In genomic region chr17:29131814-29132682, GRCh38 we compare ENCODE assay signal across 10 cellular contexts. TPM values are rescaled to one million over a fixed set of nuclear protein-coding genes. Genes with fewer than 3 reads are reported as not detected.
DNase-seq lines count a peak whose midpoint lies in the region; ATAC-seq and TF ChIP-seq lines count a peak whose summit lies in the region.
"Had no signal": no experiment of that assay in that cellular context is flagged by ENCODE, and none has a peak within 500 bp of the region (broad histone marks: within the 10 kb centered on the region; RNA-seq: fewer than 3 reads in every experiment).

No MANE protein-coding gene starts in this region.

- H3K4me1 ChIP-seq in right atrium auricular region (peaks cover 0 to 58% of the 10 kb centered on the region in 2 donors), ovary (ENCODE audit: insufficient read depth) (peaks cover 4% of the 10 kb centered on the region)

- H3K27me3 ChIP-seq in right atrium auricular region: no peaks in the 10 kb centered on the region
- H3K27me3 ChIP-seq in ovary: no peaks in the 10 kb centered on the region

- CTCF ChIA-PET in activated CD4-positive, alpha-beta T cell treated with anti-CD3 and anti-CD28 coated beads for 36 hours (lab: Charles Lee): interaction anchor here (0.6 to 7.9 kb wide), 18 partner anchors 8 to 389 kb away, joined by 3 to 129 read pairs (median 5); partner anchors contain the start of genes MYO18A and NUFIP2

- no peak for TF ChIP-seq POLR2A in ovary (IDR thresholded peaks at IDR 0.05)

- H3K27ac ChIP-seq in right atrium auricular region (peak overlapping the region; percentile 87 to 89), ovary (no peak overlapping the region)

- no peaks in the 10 kb centered on the region for H3K27me3 Mint-ChIP-seq in activated CD4-positive, alpha-beta T cell treated with anti-CD3 and anti-CD28 coated beads for 36 hours

- POLR2A ChIA-PET in activated CD4-positive, alpha-beta T cell treated with anti-CD3 and anti-CD28 coated beads for 36 hours (lab: Charles Lee): no interaction called here

- peak; percentile 37 for ATAC-seq in activated CD4-positive, alpha-beta T cell treated with anti-CD3 and anti-CD28 coated beads for 36 hours

- DNase-seq in activated CD4-positive, alpha-beta T cell treated with anti-CD3 and anti-CD28 coated beads for 36 hours: peak; percentile 35
- no peak for DNase-seq in activated CD4-positive, alpha-beta T cell treated with anti-CD3 and anti-CD28 coated beads, Interleukin-2, amount 50 U/mL, for 4 hours
- DNase-seq in UCSD-AML1 (lab: John Stamatoyannopoulos, UW; ENCODE audit: unreplicated experiment) (peak; percentile 23), right atrium auricular region (ENCODE audit: low spot score) (peak; percentile 79), stromal cell of bone marrow (ENCODE audit: low read depth) (peak; percentile 89), ovary (no peak), mucosa of gallbladder (ENCODE audit: low spot score) (no peak)
- no peak for DNase-seq in stimulated activated CD4-positive, alpha-beta T cell treated with anti-CD3 and anti-CD28 coated beads, Interleukin-4, amount 100 ng/mL, for 24 hours
- DNase-seq: activated CD4-positive, CD25-positive, alpha-beta regulatory T cell treated with anti-CD3 and anti-CD28 coated beads, Interleukin-2, amount 50 U/mL, for 72 hours; NCI-H1092 treated with DMSO at 0.1 percent for 48 hours had no signal

- TF ChIP-seq CTCF in right atrium auricular region (IDR thresholded peaks at IDR 0.05) (no peak), ovary (IDR thresholded peaks at IDR 0.05) (no peak)

- WGBS in ovary, 3 donors: 38 to 45% (median 43%) methylated on average over 9 of the region's 9 CpGs

- H3K9me3 ChIP-seq in right atrium auricular region (no peaks in the 10 kb centered on the region), ovary (no peaks in the 10 kb centered on the region)

- H3K4me1 Mint-ChIP-seq in activated CD4-positive, alpha-beta T cell treated with anti-CD3 and anti-CD28 coated beads for 36 hours: peaks cover 54% of the 10 kb centered on the region

- TF ChIP-seq EP300 in ovary (IDR thresholded peaks at IDR 0.05): no peak

- H3K9me3 Mint-ChIP-seq in activated CD4-positive, alpha-beta T cell treated with anti-CD3 and anti-CD28 coated beads for 36 hours (ENCODE audit: low read depth): no peaks in the 10 kb centered on the region

- intact Hi-C loops in activated CD4-positive, alpha-beta T cell treated with anti-CD3 and anti-CD28 coated beads for 36 hours (cut with DNase I, micrococcal nuclease): no loop called here
- intact Hi-C loops in ovary (cut with DNase I): no loop called here

- peak overlapping the region; percentile 82 for H3K27ac Mint-ChIP-seq in activated CD4-positive, alpha-beta T cell treated with anti-CD3 and anti-CD28 coated beads for 36 hours

- H3K4me3 ChIP-seq in right atrium auricular region (no peak overlapping the region), ovary (no peak overlapping the region)

- peaks cover 7% of the 10 kb centered on the region for H3K36me3 ChIP-seq in right atrium auricular region
- no peaks in the 10 kb centered on the region for H3K36me3 ChIP-seq in ovary

- H3K4me3 Mint-ChIP-seq in activated CD4-positive, alpha-beta T cell treated with anti-CD3 and anti-CD28 coated beads for 36 hours: peak overlapping the region; percentile 8

- no peaks in the 10 kb centered on the region for H3K36me3 Mint-ChIP-seq in activated CD4-positive, alpha-beta T cell treated with anti-CD3 and anti-CD28 coated beads for 36 hours (ENCODE audit: low read depth)

RNA-seq across cellular contexts. Expression of gene MYO18A, which starts 48.1 kb away (rescaled TPM):
- total RNA-seq in activated CD4-positive, alpha-beta T cell treated with anti-CD3 and anti-CD28 coated beads for 36 hours: 10 to 100 TPM; 31.9 to 38.2 TPM
- 100 to 1,000 TPM; 159 to 219 TPM for total RNA-seq in right atrium auricular region
- total RNA-seq in ovary: 10 to 100 TPM; 23.0 to 53.9 (median 35.3) TPM
- 10 to 100 TPM; 24.2 to 30.9 TPM for polyA plus RNA-seq in ovary
- 198 TPM for total RNA-seq in mucosa of gallbladder

Comparison
In these comparisons a context has a peak if more than half of its experiments do, and no peak if none do; other contexts are left out.
1. DNase-seq: peak in activated CD4-positive, alpha-beta T cell treated with anti-CD3 and anti-CD28 coated beads for 36 hours (single experiment), UCSD-AML1 (single experiment), right atrium auricular region (single experiment) and stromal cell of bone marrow (single experiment); none in activated CD4-positive, alpha-beta T cell treated with anti-CD3 and anti-CD28 coated beads, Interleukin-2, amount 50 U/mL, for 4 hours (0 of 2), ovary (0 of 5), mucosa of gallbladder (single experiment) and stimulated activated CD4-positive, alpha-beta T cell treated with anti-CD3 and anti-CD28 coated beads, Interleukin-4, amount 100 ng/mL, for 24 hours (single experiment).
2. H3K27ac ChIP-seq: peak in right atrium auricular region (2 of 2); none in ovary (0 of 2).